In the genomic region with DNA sequence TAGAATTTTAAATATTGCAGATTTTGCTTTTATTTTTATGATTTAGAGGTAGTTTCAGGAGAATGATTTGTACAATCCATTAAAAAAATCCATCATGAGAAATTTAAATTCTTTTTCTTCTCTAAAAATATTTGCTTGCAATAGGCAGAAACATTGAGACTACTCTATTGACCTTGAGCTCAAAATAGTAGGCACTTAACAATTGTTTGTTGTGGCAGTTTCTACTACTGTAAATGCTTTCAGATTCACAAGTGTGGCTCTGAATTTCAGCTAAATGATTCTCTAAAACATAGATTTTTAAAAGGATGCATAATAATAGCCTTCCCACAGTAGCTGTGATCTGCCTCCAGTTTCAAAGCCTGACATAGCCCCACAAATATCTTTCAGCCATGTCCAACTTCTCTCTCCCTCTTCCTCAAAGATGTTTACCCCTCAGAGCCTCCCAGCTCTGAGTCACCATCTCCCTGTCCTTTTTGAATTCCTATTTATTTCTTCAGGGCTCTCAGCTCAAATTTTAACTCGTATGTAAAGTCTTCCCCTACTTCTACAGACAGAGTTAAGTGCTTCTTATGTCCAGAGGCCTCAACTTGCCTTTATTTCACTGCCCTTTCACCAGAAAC, we compare ENCODE assay signal across 21 cellular contexts.
DNase-seq lines count a peak whose midpoint lies in the region; ATAC-seq and TF ChIP-seq lines count a peak whose summit lies in the region.
"Had no signal": no experiment of that assay in that cellular context is flagged by ENCODE, and none has a peak within 500 bp of the region (broad histone marks: within the 10 kb centered on the region; RNA-seq: fewer than 3 reads in every experiment).

No MANE protein-coding gene starts in this region.

- DNase-seq in CD1c-positive myeloid dendritic cell (ENCODE audit: extremely low spot score) (peak; percentile 31), MM.1S (peak; percentile 63), ACHN (no peak)
- no peak for DNase-seq in effector memory CD8-positive, alpha-beta T cell
- no peak for DNase-seq in naive thymus-derived CD8-positive, alpha-beta T cell
- DNase-seq in stimulated activated naive CD4-positive, alpha-beta T cell (lab: John Stamatoyannopoulos, UW) = no peak
- DNase-seq: activated CD4-positive, CD25-positive, alpha-beta regulatory T cell; activated T-cell treated with anti-CD3 and anti-CD28 coated beads, Interleukin-2, amount 50 U/mL, for 1 hour; adrenal gland; heart left ventricle; left cardiac atrium; NCI-H2107; right lobe of liver; stimulated activated CD4-positive, alpha-beta T cell treated with anti-CD3 and anti-CD28 coated beads, Interleukin-4, amount 100 ng/mL, for 4 hours; stimulated activated naive B cell treated with anti-CD40 and anti-IgM and Interleukin-4, amounts not matched to agents 10 μg/mL and 1 μg/mL and 100 μg/mL, for 72 hours; uterus had no signal

- TF ChIP-seq CTCF in MM.1S (IDR thresholded peaks at IDR 0.05; ENCODE audit: low read length) = no peak

- no peaks in the 10 kb centered on the region for H4K20me1 ChIP-seq in MM.1S (ENCODE audit: insufficient read depth, low read length)
- H4K20me1 ChIP-seq: BLaER1 treated with 17β-estradiol and CSF1 and Interleukin-3, amounts not matched to agents 10 nM and 100 nM had no signal

- H3F3A ChIP-seq in MM.1S (ENCODE audit: insufficient read depth, low read length) = peaks cover 10% of the 10 kb centered on the region; the same call in 1 of the 2 replicates

- no peaks in the 10 kb centered on the region for H3K27me3 Mint-ChIP-seq in effector memory CD8-positive, alpha-beta T cell
- H3K27me3 Mint-ChIP-seq in naive thymus-derived CD8-positive, alpha-beta T cell = no peaks in the 10 kb centered on the region

- no peaks in the 10 kb centered on the region for H3K9me2 ChIP-seq in MM.1S (replicated peaks; ENCODE audit: insufficient read depth, low read length)

- peak overlapping the region; percentile 61 for H2AFZ ChIP-seq in MM.1S (ENCODE audit: low read length)

- H3K4me3 Mint-ChIP-seq in effector memory CD8-positive, alpha-beta T cell = no peak overlapping the region
- no peak overlapping the region for H3K4me3 Mint-ChIP-seq in naive thymus-derived CD8-positive, alpha-beta T cell
- H3K4me3 Mint-ChIP-seq: stimulated activated naive B cell treated with anti-CD40 and anti-IgM and Interleukin-4, amounts not matched to agents 10 μg/mL and 1 μg/mL and 100 μg/mL, for 72 hours had no signal

- H3K27ac Mint-ChIP-seq in effector memory CD8-positive, alpha-beta T cell = peak overlapping the region; percentile 24 to 84
- peak overlapping the region in 8 of 10 donors; percentile 2 to 91 (median 64) for H3K27ac Mint-ChIP-seq in naive thymus-derived CD8-positive, alpha-beta T cell
- H3K27ac Mint-ChIP-seq: stimulated activated naive B cell treated with anti-CD40 and anti-IgM and Interleukin-4, amounts not matched to agents 10 μg/mL and 1 μg/mL and 100 μg/mL, for 72 hours had no signal

- H3K4me1 Mint-ChIP-seq in effector memory CD8-positive, alpha-beta T cell (ENCODE audit: low read depth in 2 of 2) = peaks cover 4 to 13% of the 10 kb centered on the region in 2 donors
- H3K4me1 Mint-ChIP-seq in naive thymus-derived CD8-positive, alpha-beta T cell = peaks cover 0 to 11% (median 0%) of the 10 kb centered on the region in 4 donors

- H3K36me3 ChIP-seq in MM.1S (replicated peaks; ENCODE audit: insufficient read depth, low read length) = no peaks in the 10 kb centered on the region
- H3K36me3 ChIP-seq: adrenal gland, heart left ventricle, right lobe of liver, uterus had no signal

- no peak overlapping the region for H3K4me3 ChIP-seq in MM.1S (ENCODE audit: low read length)
- H3K4me3 ChIP-seq: adrenal gland; BLaER1 treated with 17β-estradiol and CSF1 and Interleukin-3, amounts not matched to agents 10 nM and 100 nM; heart left ventricle; right lobe of liver; SK-N-MC; uterus had no signal

- H3K27ac ChIP-seq in MM.1S (ENCODE audit: low read length) = peak overlapping the region; percentile 67; the same call in 1 of the 2 replicates
- H3K27ac ChIP-seq: BLaER1 treated with 17β-estradiol and CSF1 and Interleukin-3, amounts not matched to agents 10 nM and 100 nM; heart left ventricle; KMS-11; right lobe of liver; SK-N-MC; uterus had no signal

- peaks cover 17% of the 10 kb centered on the region for H3K4me1 ChIP-seq in MM.1S (ENCODE audit: low read length)
- H3K4me1 ChIP-seq: uterus had no signal

- H3K9me3 Mint-ChIP-seq in effector memory CD8-positive, alpha-beta T cell = no peaks in the 10 kb centered on the region
- peaks cover 0 to 4% (median 0%) of the 10 kb centered on the region in 9 donors for H3K9me3 Mint-ChIP-seq in naive thymus-derived CD8-positive, alpha-beta T cell

- H3K27me3 ChIP-seq in MM.1S (replicated peaks; ENCODE audit: insufficient read depth, low read length) = no peaks in the 10 kb centered on the region
- H3K27me3 ChIP-seq: adrenal gland; BLaER1 treated with 17β-estradiol and CSF1 and Interleukin-3, amounts not matched to agents 10 nM and 100 nM; heart left ventricle; right lobe of liver; uterus had no signal

- POLR2A ChIA-PET in naive thymus-derived CD8-positive, alpha-beta T cell (lab: Charles Lee) = interaction anchor here (0.7 to 0.9 kb wide), 2 partner anchors 22 to 76 kb away, joined by 3 to 4 read pairs; no protein-coding TSS in a partner anchor

- ATAC-seq in effector memory CD8-positive, alpha-beta T cell (replicated peaks) = no peak
- no peak for ATAC-seq in naive thymus-derived CD8-positive, alpha-beta T cell
- ATAC-seq in HG02885 (IDR thresholded peaks at IDR 0.05; ENCODE audit: poor library complexity, unreplicated experiment) = no peak
- no peak for ATAC-seq in HG03175 (IDR thresholded peaks at IDR 0.05; ENCODE audit: unreplicated experiment)
- ATAC-seq: heart left ventricle; left cardiac atrium; stimulated activated naive B cell treated with anti-CD40 and anti-IgM and Interleukin-4, amounts not matched to agents 10 μg/mL and 1 μg/mL and 100 μg/mL, for 72 hours had no signal

- H3K79me2 ChIP-seq in MM.1S (ENCODE audit: low read length) = no peaks in the 10 kb centered on the region

- H3K4me2 ChIP-seq in MM.1S (ENCODE audit: low read depth, low read length) = peak overlapping the region; percentile 60
- H3K4me2 ChIP-seq: KMS-11 had no signal

- H3K9me3 ChIP-seq in MM.1S (replicated peaks; ENCODE audit: insufficient read depth, low read length) = no peaks in the 10 kb centered on the region
- H3K9me3 ChIP-seq: adrenal gland, right lobe of liver, uterus had no signal

- in situ Hi-C loops in ACHN (cut with HindIII; ENCODE audit: low pct_ligation_motif_present, low pct_unique_long_range_greater_than_20kb, low sequenced_read_pairs) = no loop called here

- H3K9ac ChIP-seq in MM.1S (ENCODE audit: low read length) = no peak overlapping the region; the same call in 1 of the 2 replicates
- H3K9ac ChIP-seq: BLaER1 treated with 17β-estradiol and CSF1 and Interleukin-3, amounts not matched to agents 10 nM and 100 nM; KMS-11 had no signal

- H3K36me3 Mint-ChIP-seq in effector memory CD8-positive, alpha-beta T cell (ENCODE audit: insufficient read depth) = peaks cover 21% of the 10 kb centered on the region
- peaks cover 0 to 57% (median 23%) of the 10 kb centered on the region in 3 donors for H3K36me3 Mint-ChIP-seq in naive thymus-derived CD8-positive, alpha-beta T cell
- H3K36me3 Mint-ChIP-seq: stimulated activated naive B cell treated with anti-CD40 and anti-IgM and Interleukin-4, amounts not matched to agents 10 μg/mL and 1 μg/mL and 100 μg/mL, for 72 hours had no signal

Comparison
In these comparisons a context has a peak if more than half of its experiments do, and no peak if none do; other contexts are left out.
1. DNase-seq: peak in CD1c-positive myeloid dendritic cell (single experiment) and MM.1S (single experiment); none in effector memory CD8-positive, alpha-beta T cell (0 of 3), naive thymus-derived CD8-positive, alpha-beta T cell (0 of 10), ACHN (single experiment) and stimulated activated naive CD4-positive, alpha-beta T cell (0 of 6).